ENCODE assay signal across 14 cellular contexts in the genomic region with DNA sequence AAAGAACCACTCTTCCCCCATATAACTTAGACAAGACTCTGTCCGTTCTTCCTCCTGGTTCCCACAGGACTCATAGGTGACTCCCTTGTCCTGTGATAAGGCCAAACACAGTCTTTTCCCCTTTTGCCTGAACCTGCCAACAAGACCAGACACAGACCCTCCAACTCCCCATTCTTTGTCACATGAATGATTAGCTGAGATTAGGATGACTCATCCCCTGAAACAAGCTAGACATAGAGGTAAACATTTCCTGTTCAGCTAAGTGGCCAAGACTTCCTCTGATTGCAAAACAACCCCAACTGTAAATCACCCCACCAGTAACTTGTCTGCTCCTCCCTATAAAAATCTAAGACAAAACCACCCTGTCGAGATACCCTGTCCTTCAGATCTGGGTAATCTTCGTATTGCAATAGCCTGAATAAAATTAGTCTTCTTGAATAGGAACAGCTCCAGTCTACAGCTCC.
DNase-seq lines count a peak whose midpoint lies in the region; ATAC-seq and TF ChIP-seq lines count a peak whose summit lies in the region.
"Had no signal": no experiment of that assay in that cellular context is flagged by ENCODE, and none has a peak within 500 bp of the region (broad histone marks: within the 10 kb centered on the region; RNA-seq: fewer than 3 reads in every experiment).

No MANE protein-coding gene starts in this region.

- 0 out of 3 replicates have a peak, but pooled peaks have one; percentile 25 for ATAC-seq in RWPE2 (ENCODE audit: low read depth)
- no peak for ATAC-seq in HG03095 (IDR thresholded peaks at IDR 0.05; ENCODE audit: unreplicated experiment)
- no peak for ATAC-seq in GM18858 (IDR thresholded peaks at IDR 0.05; ENCODE audit: unreplicated experiment)
- no peak for ATAC-seq in SK-N-SH treated with all-trans-retinoic acid at 6 μM for 48 hours
- ATAC-seq: left ventricle myocardium superior, upper lobe of right lung had no signal

- H3K4me3 ChIP-seq in RWPE2 (ENCODE audit: severe bottlenecking): no peak overlapping the region
- H3K4me3 ChIP-seq in foreskin fibroblast (ENCODE audit: low read depth in 1 of 2, low read length in 2 of 2): no peak overlapping the region
- H3K4me3 ChIP-seq: esophagus muscularis mucosa, upper lobe of right lung had no signal

- no peaks in the 10 kb centered on the region for H3K4me1 ChIP-seq in RWPE2 (ENCODE audit: insufficient read depth, poor library complexity, severe bottlenecking)
- H3K4me1 ChIP-seq: esophagus muscularis mucosa, upper lobe of right lung had no signal

- peak; percentile 73 for DNase-seq in COLO829 (ENCODE audit: low spot score)
- DNase-seq in HPDE6-E6E7 (ENCODE audit: extremely low spot score): peak; percentile 71
- no peak for DNase-seq in RWPE2 (ENCODE audit: low spot score)
- DNase-seq in foreskin fibroblast: peak; percentile 39 to 45
- DNase-seq in NCI-H2081 (lab: John Stamatoyannopoulos, UW): no peak
- DNase-seq: activated CD8-positive, alpha-beta memory T cell treated with anti-CD3 and anti-CD28 coated beads, Interleukin-2, amount 50 U/mL, for 4 hours; left ventricle myocardium superior; NCI-H2171; SK-N-SH; upper lobe of right lung had no signal

- no peaks in the 10 kb centered on the region for H3K27me3 ChIP-seq in RWPE2 (ENCODE audit: insufficient read depth, poor library complexity, severe bottlenecking)
- H3K27me3 ChIP-seq: esophagus muscularis mucosa, upper lobe of right lung had no signal

- H3K27ac ChIP-seq in RWPE2 (ENCODE audit: poor library complexity, severe bottlenecking): no peak overlapping the region
- H3K27ac ChIP-seq: esophagus muscularis mucosa, upper lobe of right lung had no signal

- TF ChIP-seq CTCF in RWPE2 (IDR thresholded peaks at IDR 0.05; ENCODE audit: poor library complexity, severe bottlenecking) (no peak), foreskin fibroblast (IDR thresholded peaks at IDR 0.05; ENCODE audit: low read depth, low read length) (no peak)

- H3K36me3 ChIP-seq in RWPE2 (ENCODE audit: low read depth): no peaks in the 10 kb centered on the region
- H3K36me3 ChIP-seq: esophagus muscularis mucosa, upper lobe of right lung had no signal

- H3K9me3 ChIP-seq in RWPE2 (ENCODE audit: severe bottlenecking): peaks cover 2% of the 10 kb centered on the region
- H3K9me3 ChIP-seq: esophagus muscularis mucosa, SK-N-SH had no signal

TF ChIP-seq in SK-N-SH treated with all-trans-retinoic acid at 6 μM for 48 hours, 23 proteins besides CTCF, POLR2A, EP300 and RAD21:
- TF ChIP-seq OSR1 (CRISPR knock-in tag; IDR thresholded peaks at IDR 0.05): no peak
- TF ChIP-seq CSDC2 (CRISPR knock-in tag; IDR thresholded peaks at IDR 0.05): no peak
- no peak for TF ChIP-seq TCF4 (CRISPR knock-in tag; IDR thresholded peaks at IDR 0.05; ENCODE audit: borderline replicate concordance)
- TF ChIP-seq SNAI2 (CRISPR knock-in tag; IDR thresholded peaks at IDR 0.05): no peak
- TF ChIP-seq, protein P1, sequence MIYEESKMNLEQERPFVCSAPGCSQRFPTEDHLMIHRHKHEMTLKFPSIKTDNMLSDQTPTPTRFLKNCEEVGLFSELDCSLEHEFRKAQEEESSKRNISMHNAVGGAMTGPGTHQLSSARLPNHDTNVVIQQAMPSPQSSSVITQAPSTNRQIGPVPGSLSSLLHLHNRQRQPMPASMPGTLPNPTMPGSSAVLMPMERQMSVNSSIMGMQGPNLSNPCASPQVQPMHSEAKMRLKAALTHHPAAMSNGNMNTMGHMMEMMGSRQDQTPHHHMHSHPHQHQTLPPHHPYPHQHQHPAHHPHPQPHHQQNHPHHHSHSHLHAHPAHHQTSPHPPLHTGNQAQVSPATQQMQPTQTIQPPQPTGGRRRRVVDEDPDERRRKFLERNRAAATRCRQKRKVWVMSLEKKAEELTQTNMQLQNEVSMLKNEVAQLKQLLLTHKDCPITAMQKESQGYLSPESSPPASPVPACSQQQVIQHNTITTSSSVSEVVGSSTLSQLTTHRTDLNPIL (CRISPR knock-in tag; IDR thresholded peaks at IDR 0.05; ENCODE audit: low read depth): no peak
- no peak for TF ChIP-seq ZNF8 (CRISPR knock-in tag; IDR thresholded peaks at IDR 0.05)
- no peak for TF ChIP-seq ZFP30 (CRISPR knock-in tag; IDR thresholded peaks at IDR 0.05)
- no peak for TF ChIP-seq PPARA (CRISPR knock-in tag; IDR thresholded peaks at IDR 0.05; ENCODE audit: borderline replicate concordance)
- TF ChIP-seq TOX (CRISPR knock-in tag; IDR thresholded peaks at IDR 0.05; ENCODE audit: borderline replicate concordance): no peak
- TF ChIP-seq ESRRG (CRISPR knock-in tag; IDR thresholded peaks at IDR 0.05): no peak
- TF ChIP-seq, protein P2, sequence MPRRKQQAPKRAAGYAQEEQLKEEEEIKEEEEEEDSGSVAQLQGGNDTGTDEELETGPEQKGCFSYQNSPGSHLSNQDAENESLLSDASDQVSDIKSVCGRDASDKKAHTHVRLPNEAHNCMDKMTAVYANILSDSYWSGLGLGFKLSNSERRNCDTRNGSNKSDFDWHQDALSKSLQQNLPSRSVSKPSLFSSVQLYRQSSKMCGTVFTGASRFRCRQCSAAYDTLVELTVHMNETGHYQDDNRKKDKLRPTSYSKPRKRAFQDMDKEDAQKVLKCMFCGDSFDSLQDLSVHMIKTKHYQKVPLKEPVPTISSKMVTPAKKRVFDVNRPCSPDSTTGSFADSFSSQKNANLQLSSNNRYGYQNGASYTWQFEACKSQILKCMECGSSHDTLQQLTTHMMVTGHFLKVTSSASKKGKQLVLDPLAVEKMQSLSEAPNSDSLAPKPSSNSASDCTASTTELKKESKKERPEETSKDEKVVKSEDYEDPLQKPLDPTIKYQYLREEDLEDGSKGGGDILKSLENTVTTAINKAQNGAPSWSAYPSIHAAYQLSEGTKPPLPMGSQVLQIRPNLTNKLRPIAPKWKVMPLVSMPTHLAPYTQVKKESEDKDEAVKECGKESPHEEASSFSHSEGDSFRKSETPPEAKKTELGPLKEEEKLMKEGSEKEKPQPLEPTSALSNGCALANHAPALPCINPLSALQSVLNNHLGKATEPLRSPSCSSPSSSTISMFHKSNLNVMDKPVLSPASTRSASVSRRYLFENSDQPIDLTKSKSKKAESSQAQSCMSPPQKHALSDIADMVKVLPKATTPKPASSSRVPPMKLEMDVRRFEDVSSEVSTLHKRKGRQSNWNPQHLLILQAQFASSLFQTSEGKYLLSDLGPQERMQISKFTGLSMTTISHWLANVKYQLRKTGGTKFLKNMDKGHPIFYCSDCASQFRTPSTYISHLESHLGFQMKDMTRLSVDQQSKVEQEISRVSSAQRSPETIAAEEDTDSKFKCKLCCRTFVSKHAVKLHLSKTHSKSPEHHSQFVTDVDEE (CRISPR knock-in tag; IDR thresholded peaks at IDR 0.05): no peak

Comparison
In these comparisons a context has a peak if more than half of its experiments do, and no peak if none do; other contexts are left out.
1. DNase-seq: peak in COLO829 (single experiment), HPDE6-E6E7 (single experiment) and foreskin fibroblast (2 of 2); none in RWPE2 (single experiment) and NCI-H2081 (0 of 2).